30 cellular contexts compared by ENCODE assay signal in the genomic region with DNA sequence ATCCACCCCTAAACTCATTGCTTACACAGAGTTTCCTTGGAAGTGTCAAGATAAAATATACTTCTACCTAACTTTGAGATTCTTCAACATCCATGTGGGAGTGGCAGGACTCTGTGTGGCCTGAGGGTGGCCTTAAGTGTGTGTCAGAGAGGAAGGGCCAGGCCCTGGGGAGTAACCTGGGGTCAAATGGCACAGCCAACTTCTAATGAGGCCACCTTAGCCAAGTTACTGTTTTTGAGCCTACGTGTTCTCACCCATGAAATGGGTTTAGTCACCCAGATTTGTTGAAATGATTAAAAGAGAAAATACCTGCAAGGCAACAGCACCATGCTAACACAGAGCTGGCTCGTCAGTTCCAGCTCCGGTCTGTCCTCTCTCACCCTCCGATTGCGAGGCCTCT.
"Had no signal": no experiment of that assay in that cellular context is flagged by ENCODE, and none has a peak within 500 bp of the region (broad histone marks: within the 10 kb centered on the region; RNA-seq: fewer than 3 reads in every experiment).

No MANE protein-coding gene starts in this region.

- FAIRE-seq: astrocyte had no signal

- H3K4me1 ChIP-seq: esophagus squamous epithelium, gastroesophageal sphincter had no signal

- ATAC-seq: activated T-cell treated with anti-CD3 and anti-CD28 coated beads, Interleukin-2, amount 50 U/mL, for 72 hours; activated T-helper 17 cell treated with anti-CD3 and anti-CD28 coated beads, Interleukin-2, amount 50 U/mL, for 72 hours; gastroesophageal sphincter; heart right ventricle had no signal

- H3K27ac ChIP-seq: brain microvascular endothelial cell, coronary artery, esophagus squamous epithelium, gastroesophageal sphincter, heart right ventricle had no signal

- H3K27me3 Mint-ChIP-seq: activated CD4-positive, alpha-beta memory T cell treated with anti-CD3 and anti-CD28 coated beads, Interleukin-2, amount 10 ng/mL, durations not matched to agents 7 days and 5 days; activated naive CD8-positive, alpha-beta T cell; activated T-cell treated with anti-CD3 and anti-CD28 coated beads, Interleukin-2, amount 50 U/mL, for 24 hours; activated T-helper 17 cell treated with anti-CD3 and anti-CD28 coated beads, Interleukin-2, amount 50 U/mL, for 72 hours; central memory CD8-positive, alpha-beta T cell; dendritic cell treated with granulocyte-macrophage colony-stimulating factor and Interleukin-4, amounts not matched to agents 40 ng/mL and 50 ng/mL, for 4 days had no signal

- H3K27ac Mint-ChIP-seq: activated CD4-positive, alpha-beta T cell treated with anti-CD3 and anti-CD28 coated beads, Interleukin-2, amount 10 ng/mL, durations not matched to agents 7 days and 5 days; activated naive CD8-positive, alpha-beta T cell; activated T-cell treated with anti-CD3 and anti-CD28 coated beads, Interleukin-2, amount 50 U/mL, for 24 hours; activated T-cell treated with anti-CD3 and anti-CD28 coated beads, Interleukin-2, amount 50 U/mL, for 72 hours; activated T-helper 17 cell treated with anti-CD3 and anti-CD28 coated beads, Interleukin-2, amount 50 U/mL, for 72 hours; dendritic cell treated with granulocyte-macrophage colony-stimulating factor and Interleukin-4, amounts not matched to agents 40 ng/mL and 50 ng/mL, for 4 days had no signal

- H3K9me3 Mint-ChIP-seq: activated CD4-positive, alpha-beta T cell treated with anti-CD3 and anti-CD28 coated beads, Interleukin-2, amount 10 ng/mL, durations not matched to agents 7 days and 5 days; activated T-cell treated with anti-CD3 and anti-CD28 coated beads, Interleukin-2, amount 50 U/mL, for 24 hours; activated T-cell treated with anti-CD3 and anti-CD28 coated beads, Interleukin-2, amount 50 U/mL, for 72 hours; activated T-helper 17 cell treated with anti-CD3 and anti-CD28 coated beads, Interleukin-2, amount 50 U/mL, for 72 hours; central memory CD8-positive, alpha-beta T cell; dendritic cell treated with granulocyte-macrophage colony-stimulating factor and Interleukin-4, amounts not matched to agents 40 ng/mL and 50 ng/mL, for 4 days had no signal

- H3K4me3 Mint-ChIP-seq: activated CD4-positive, alpha-beta memory T cell treated with anti-CD3 and anti-CD28 coated beads, Interleukin-2, amount 10 ng/mL, durations not matched to agents 7 days and 5 days; activated CD4-positive, alpha-beta T cell treated with anti-CD3 and anti-CD28 coated beads, Interleukin-2, amount 10 ng/mL, durations not matched to agents 7 days and 5 days; activated naive CD8-positive, alpha-beta T cell; activated T-cell treated with anti-CD3 and anti-CD28 coated beads, Interleukin-2, amount 50 U/mL, for 24 hours; activated T-cell treated with anti-CD3 and anti-CD28 coated beads, Interleukin-2, amount 50 U/mL, for 72 hours; activated T-helper 17 cell treated with anti-CD3 and anti-CD28 coated beads, Interleukin-2, amount 50 U/mL, for 72 hours; central memory CD8-positive, alpha-beta T cell; dendritic cell treated with granulocyte-macrophage colony-stimulating factor and Interleukin-4, amounts not matched to agents 40 ng/mL and 50 ng/mL, for 4 days had no signal

- H3K4me3 ChIP-seq: coronary artery, dorsolateral prefrontal cortex, esophagus squamous epithelium, gastroesophageal sphincter, heart right ventricle had no signal

- H3K27me3 ChIP-seq: brain microvascular endothelial cell, dorsolateral prefrontal cortex, esophagus squamous epithelium, gastroesophageal sphincter, heart right ventricle had no signal

- H3K9me3 ChIP-seq: esophagus squamous epithelium, gastroesophageal sphincter, heart right ventricle had no signal

- H3K36me3 Mint-ChIP-seq: activated naive CD8-positive, alpha-beta T cell had no signal

- DNase-seq: activated CD4-positive, alpha-beta memory T cell treated with anti-CD3 and anti-CD28 coated beads, Interleukin-2, amount 10 ng/mL, durations not matched to agents 7 days and 5 days; activated CD4-positive, alpha-beta T cell treated with anti-CD3 and anti-CD28 coated beads for 4 hours; activated CD4-positive, alpha-beta T cell treated with anti-CD3 and anti-CD28 coated beads, Interleukin-2, amount 10 ng/mL, durations not matched to agents 7 days and 5 days; activated CD4-positive, alpha-beta T cell treated with anti-CD3 and anti-CD28 coated beads, Interleukin-2, amount 50 U/mL, for 4 hours; activated CD4-positive, CD25-positive, alpha-beta regulatory T cell; activated CD4-positive, CD25-positive, alpha-beta regulatory T cell treated with anti-CD3 and anti-CD28 coated beads, Interleukin-2, amount 50 U/mL, for 72 hours; activated CD8-positive, alpha-beta memory T cell treated with anti-CD3 and anti-CD28 coated beads, Interleukin-2, amount 50 U/mL, for 48 hours; activated effector memory CD4-positive, alpha-beta T cell treated with Interleukin-2 at 50 U/mL for 16 hours; activated gamma-delta T cell treated with Interleukin-2 at 50 U/mL for 16 hours; activated naive CD4-positive, alpha-beta T cell treated with anti-CD3 and anti-CD28 coated beads, Interleukin-2, amount 50 U/mL, for 16 hours; activated naive CD4-positive, alpha-beta T cell treated with Interleukin-2 at 50 U/mL for 16 hours; activated T-cell treated with anti-CD3 and anti-CD28 coated beads for 4 hours; activated T-cell treated with anti-CD3 and anti-CD28 coated beads, Interleukin-2, amount 50 U/mL, for 24 hours; activated T-cell treated with anti-CD3 and anti-CD28 coated beads, Interleukin-2, amount 50 U/mL, for 72 hours; amniotic stem cell; brain microvascular endothelial cell; effector memory CD4-positive, alpha-beta T cell; erythroblast; esophagus squamous epithelium; foreskin melanocyte; heart right ventricle; T-helper 2 cell had no signal

- H3K36me3 ChIP-seq: brain microvascular endothelial cell, esophagus squamous epithelium, gastroesophageal sphincter, heart right ventricle had no signal
